25 cellular contexts compared by ENCODE assay signal in the genomic region with DNA sequence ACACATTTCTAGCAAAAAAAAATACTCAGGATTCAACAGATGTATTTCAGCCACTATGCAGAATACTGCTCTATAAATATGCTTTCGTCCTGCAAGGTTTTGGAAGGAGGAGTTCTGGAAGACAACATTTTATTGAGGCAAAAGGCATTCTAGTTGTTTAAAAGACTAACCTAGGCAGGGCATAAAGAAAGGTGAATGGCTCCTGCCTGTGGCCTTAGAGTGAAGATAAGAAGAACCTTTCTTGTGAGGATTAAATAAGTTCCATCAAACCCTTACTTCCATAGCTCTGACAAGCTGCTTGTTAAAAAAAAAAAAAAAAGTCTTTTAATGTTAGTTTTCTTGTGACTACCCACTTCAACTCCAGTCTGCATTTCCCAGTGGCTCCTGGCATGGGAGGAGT.
A peak's percentile ranks its signal among the peaks of the same experiment; 100 is the strongest.
DNase-seq lines count a peak whose midpoint lies in the region; ATAC-seq, FAIRE-seq and TF ChIP-seq lines count a peak whose summit lies in the region.
"Had no signal": no experiment of that assay in that cellular context is flagged by ENCODE, and none has a peak within 500 bp of the region (broad histone marks: within the 10 kb centered on the region; RNA-seq: fewer than 3 reads in every experiment).

No MANE protein-coding gene starts in this region.

- no peaks in the 10 kb centered on the region for H3K27me3 ChIP-seq in dorsolateral prefrontal cortex
- no peaks in the 10 kb centered on the region for H3K27me3 ChIP-seq in CD8-positive, alpha-beta T cell (ENCODE audit: insufficient read depth, low read length)
- H3K27me3 ChIP-seq in HepG2 (ENCODE audit: control insufficient read depth in 1 of 2, insufficient read depth in 2 of 2, low read length in 2 of 2), result no peaks in the 10 kb centered on the region
- H3K27me3 ChIP-seq: BE2C, BLaER1 had no signal

- TF ChIP-seq POLR2A in HepG2 (IDR thresholded peaks at IDR 0.05; ENCODE audit: insufficient read depth in 1 of 2, low read depth in 2 of 2, low read length in 2 of 2), result no peak

- H3K4me3 ChIP-seq in SK-N-MC, result no peak overlapping the region
- peak overlapping the region in 2 of 59 donors; percentile 5 to 9 for H3K4me3 ChIP-seq in dorsolateral prefrontal cortex
- no peak overlapping the region for H3K4me3 ChIP-seq in CD8-positive, alpha-beta T cell (ENCODE audit: low read depth, low read length)
- H3K4me3 ChIP-seq in HepG2 (replicated peaks in 1 of 3; ENCODE audit: insufficient read depth in 1 of 3, low read depth in 2 of 3, low read length in 3 of 3), result no peak overlapping the region
- H3K4me3 ChIP-seq: BLaER1, GM12878 had no signal

- TF ChIP-seq RAD21 in HepG2 (CRISPR knock-in tag; IDR thresholded peaks at IDR 0.05), result no peak

- no peak for TF ChIP-seq EP300 in HepG2 (IDR thresholded peaks at IDR 0.05; ENCODE audit: low read depth in 2 of 2, low read length in 2 of 2)
- TF ChIP-seq EP300 in HepG2 (CRISPR knock-in tag; IDR thresholded peaks at IDR 0.05; ENCODE audit: borderline replicate concordance), result no peak

- 0% methylated on average over 1 of the region's 1 CpG for WGBS in HepG2 (ENCODE audit: low lambda C conversion rate)

- H3K36me3 Mint-ChIP-seq in brain, result peaks cover 6% of the 10 kb centered on the region
- H3K36me3 Mint-ChIP-seq in CD8-positive, alpha-beta T cell, result no peaks in the 10 kb centered on the region
- H3K36me3 Mint-ChIP-seq: CD14-positive monocyte; CD4-positive, alpha-beta memory T cell; CD4-positive, CD25-positive, alpha-beta regulatory T cell had no signal

- H3K27ac ChIP-seq in SK-N-MC (peak overlapping the region; percentile 4; the same call in 1 of the 2 replicates), dorsolateral prefrontal cortex (peak overlapping the region in 55 of 59 donors; percentile 12 to 98 (median 88)), HepG2 (ENCODE audit: extremely low read length, insufficient read depth, low read length) (no peak overlapping the region)
- H3K27ac ChIP-seq in CD8-positive, alpha-beta T cell (ENCODE audit: low read depth, low read length), result no peak overlapping the region
- H3K27ac ChIP-seq: BLaER1 had no signal

- intact Hi-C loops in dorsolateral prefrontal cortex (cut with DNase I) (loop anchor here (5.0 to 10.0 kb wide), 4 partner anchors 48 to 200 kb away; no protein-coding TSS in a partner anchor), HepG2 (cut with micrococcal nuclease; ENCODE audit: unreplicated experiment) (loop anchor here (5.0 kb wide), 1 partner anchor 1848 kb away; no protein-coding TSS in a partner anchor)
- intact Hi-C loops in CD8-positive, alpha-beta T cell (cut with DNase I, micrococcal nuclease), result no loop called here

- H2AFZ ChIP-seq in HepG2 (ENCODE audit: low read length), result no peak overlapping the region

- H3K36me3 ChIP-seq in SK-N-MC (ENCODE audit: insufficient read depth, low read length) (no peaks in the 10 kb centered on the region), HepG2 (replicated peaks in 1 of 2; ENCODE audit: control insufficient read depth in 1 of 2, insufficient read depth in 2 of 2, low read length in 2 of 2) (no peaks in the 10 kb centered on the region)
- no peaks in the 10 kb centered on the region for H3K36me3 ChIP-seq in CD8-positive, alpha-beta T cell (ENCODE audit: insufficient read depth, low read length)
- H3K36me3 ChIP-seq: BE2C, BLaER1 had no signal

- in situ Hi-C loops in HepG2 (cut with HindIII; ENCODE audit: extremely low pct_ligation_motif_present, low pct_unique_long_range_greater_than_20kb), result no loop called here

- no peak overlapping the region for H3K4me2 ChIP-seq in HepG2 (ENCODE audit: low read depth, low read length)
- H3K4me2 ChIP-seq: BLaER1 had no signal

- H3K4me3 Mint-ChIP-seq in brain, result no peak overlapping the region
- no peak overlapping the region for H3K4me3 Mint-ChIP-seq in CD8-positive, alpha-beta T cell
- H3K4me3 Mint-ChIP-seq: CD14-positive monocyte; CD4-positive, alpha-beta memory T cell; CD4-positive, CD25-positive, alpha-beta regulatory T cell had no signal

- no peak for FAIRE-seq in HepG2 (lab: Jason Lieb, UNC)
- FAIRE-seq: A204.1, D721Med, G401.6, GM12878, GM12892, GM18507 had no signal

- H3K27me3 Mint-ChIP-seq in brain, result no peaks in the 10 kb centered on the region
- no peaks in the 10 kb centered on the region for H3K27me3 Mint-ChIP-seq in CD8-positive, alpha-beta T cell (ENCODE audit: low read depth)
- H3K27me3 Mint-ChIP-seq: CD4-positive, alpha-beta memory T cell; CD4-positive, CD25-positive, alpha-beta regulatory T cell had no signal

- POLR2A ChIA-PET in CD8-positive, alpha-beta T cell (lab: Charles Lee), result no interaction called here
- POLR2A ChIA-PET in HepG2 (lab: Yijun Ruan, JAX), result no interaction called here

- CTCF ChIA-PET in CD8-positive, alpha-beta T cell (lab: Charles Lee), result no interaction called here
- CTCF ChIA-PET in HepG2 (lab: Yijun Ruan, JAX; ENCODE audit: low intra/inter-chr PET ratio, low total read pairs), result no interaction called here

- H3K9ac ChIP-seq in SK-N-MC (ENCODE audit: insufficient read length) (no peak overlapping the region), HepG2 (ENCODE audit: insufficient read depth, low read depth, low read length) (no peak overlapping the region)
- H3K9ac ChIP-seq: BLaER1 had no signal

- DNase-seq in NCI-H69 (lab: John Stamatoyannopoulos, UW), result peak; percentile 16
- no peak for DNase-seq in SK-N-MC (ENCODE audit: low read depth, low spot score)
- no peak for DNase-seq in dorsolateral prefrontal cortex
- DNase-seq in CD8-positive, alpha-beta T cell, result no peak
- DNase-seq in activated CD4-positive, alpha-beta T cell treated with anti-CD3 and anti-CD28 coated beads, Interleukin-2, amount 50 U/mL, for 4 hours, result no peak
- DNase-seq in HepG2 (ENCODE audit: low spot score), result no peak
- DNase-seq in stimulated activated CD4-positive, alpha-beta T cell treated with anti-CD3 and anti-CD28 coated beads, Interleukin-2, amount 100 ng/mL, for 24 hours, result no peak
- DNase-seq: 8988T; ACHN; BE2C; C1 segment of cervical spinal cord; Caco-2; Calu3; CD4-positive, alpha-beta memory T cell; CD4-positive, CD25-positive, alpha-beta regulatory T cell; DMS79 treated with DMSO at 0.1 percent for 48 hours had no signal

- ATAC-seq in CD8-positive, alpha-beta T cell, result no peak
- ATAC-seq in HepG2, result no peak
- ATAC-seq: GM12878 had no signal

- no TSS peak for BruUV-seq in HepG2 (replicated peaks; lab: Mats Ljungman, UMichigan)

- no peaks in the 10 kb centered on the region for H3K9me3 Mint-ChIP-seq in brain
- H3K9me3 Mint-ChIP-seq in CD8-positive, alpha-beta T cell, result no peaks in the 10 kb centered on the region
- H3K9me3 Mint-ChIP-seq: CD14-positive monocyte had no signal

- no peaks in the 10 kb centered on the region for H3K79me2 ChIP-seq in HepG2 (ENCODE audit: insufficient read depth, low read length)

- H3K9me3 ChIP-seq in SK-N-MC (ENCODE audit: low read depth, low read length) (no peaks in the 10 kb centered on the region), HepG2 (ENCODE audit: low read length) (no peaks in the 10 kb centered on the region)
- H3K9me3 ChIP-seq in CD8-positive, alpha-beta T cell (ENCODE audit: low read length), result no peaks in the 10 kb centered on the region
- H3K9me3 ChIP-seq: BE2C, BLaER1, Caco-2 had no signal

- peak overlapping the region in 3 of 5 experiments; percentile 80 to 81 (median 80) for H3K27ac Mint-ChIP-seq in brain
- H3K27ac Mint-ChIP-seq in CD8-positive, alpha-beta T cell, result no peak overlapping the region
- H3K27ac Mint-ChIP-seq: CD14-positive monocyte; CD4-positive, alpha-beta memory T cell; CD4-positive, CD25-positive, alpha-beta regulatory T cell had no signal

- TF ChIP-seq CTCF in brain (conservative IDR thresholded peaks at IDR 0.05), result no peak
- TF ChIP-seq CTCF in dorsolateral prefrontal cortex (IDR thresholded peaks at IDR 0.05 in 54 of 56, conservative IDR thresholded peaks at IDR 0.05 in 2 of 56; ENCODE audit: low read depth in 1 of 56, partially characterized antibody in 56 of 56), result no peak
- TF ChIP-seq CTCF in CD8-positive, alpha-beta T cell (IDR thresholded peaks at IDR 0.05), result no peak
- TF ChIP-seq CTCF in HepG2 (CRISPR knock-in tag; IDR thresholded peaks at IDR 0.05), result no peak

- no peaks in the 10 kb centered on the region for H3K4me1 ChIP-seq in CD8-positive, alpha-beta T cell (ENCODE audit: insufficient read depth, low read length)
- H3K4me1 ChIP-seq in HepG2 (ENCODE audit: insufficient read depth, low read length), result no peaks in the 10 kb centered on the region
- H3K4me1 ChIP-seq: BLaER1, Caco-2 had no signal

- H3K4me1 Mint-ChIP-seq in brain, result peaks cover 73% of the 10 kb centered on the region
- H3K4me1 Mint-ChIP-seq in CD8-positive, alpha-beta T cell (ENCODE audit: low read depth), result no peaks in the 10 kb centered on the region
- H3K4me1 Mint-ChIP-seq: CD14-positive monocyte; CD4-positive, alpha-beta memory T cell; CD4-positive, CD25-positive, alpha-beta regulatory T cell had no signal

- no peaks in the 10 kb centered on the region for H4K20me1 ChIP-seq in HepG2 (ENCODE audit: insufficient read depth, low read length)
- H4K20me1 ChIP-seq: BLaER1 had no signal

TF ChIP-seq in HepG2, 621 proteins besides CTCF, POLR2A, EP300 and RAD21:
- TF ChIP-seq MLX (CRISPR knock-in tag; IDR thresholded peaks at IDR 0.05) (no peak), ESRRA (CRISPR knock-in tag; IDR thresholded peaks at IDR 0.05; ENCODE audit: low read depth) (no peak), JUNB (CRISPR knock-in tag; IDR thresholded peaks at IDR 0.05; ENCODE audit: borderline replicate concordance) (no peak), ZNF225 (CRISPR knock-in tag; IDR thresholded peaks at IDR 0.05) (no peak)

Comparison
In these comparisons a context has a peak if more than half of its experiments do, and no peak if none do; other contexts are left out.
1. H3K27ac ChIP-seq: peak in SK-N-MC (single experiment) and dorsolateral prefrontal cortex (55 of 59); none in CD8-positive, alpha-beta T cell (single experiment) and HepG2 (single experiment).
2. intact Hi-C loops: an anchor here in dorsolateral prefrontal cortex (5.0 to 10.0 kb wide) and HepG2 (5.0 kb wide); none called in CD8-positive, alpha-beta T cell.